In genomic region chr9:113875917-113876805, GRCh38 we compare ENCODE assay signal across 8 cellular contexts. TPM values are rescaled to one million over a fixed set of nuclear protein-coding genes. Genes with fewer than 3 reads are reported as not detected.
DNase-seq lines count a peak whose midpoint lies in the region; ATAC-seq and TF ChIP-seq lines count a peak whose summit lies in the region.

ZNF618 (plus strand) TSS chr9:113876309; CDS start chr9:113876381, 72 bp downstream.

- H3K36me3 Mint-ChIP-seq in T-helper 2 cell treated with Interferon-gamma antibody and Interleukin-4, amounts not matched to agents 5 μg/mL and 100 μg/mL, for 36 hours (ENCODE audit: low read depth): no peaks in the 10 kb centered on the region
- peaks cover 4% of the 10 kb centered on the region for H3K36me3 Mint-ChIP-seq in effector memory CD8-positive, alpha-beta T cell (ENCODE audit: insufficient read depth)

- no peaks in the 10 kb centered on the region for H3K9me3 Mint-ChIP-seq in T-helper 2 cell treated with Interferon-gamma antibody and Interleukin-4, amounts not matched to agents 5 μg/mL and 100 μg/mL, for 36 hours
- no peaks in the 10 kb centered on the region for H3K9me3 Mint-ChIP-seq in effector memory CD8-positive, alpha-beta T cell

- H3K27ac Mint-ChIP-seq in T-helper 2 cell treated with Interferon-gamma antibody and Interleukin-4, amounts not matched to agents 5 μg/mL and 100 μg/mL, for 36 hours: no peak within 1 kb of the TSS
- H3K27ac Mint-ChIP-seq in effector memory CD8-positive, alpha-beta T cell: peak within 1 kb of the TSS; percentile 64 to 90

- WGBS in lung, 2 donors: 1% methylated on average over 29 to 117 of the region's 117 CpGs
- WGBS in thymus: under 1% methylated on average over 113 of the region's 117 CpGs

- no peak for TF ChIP-seq CTCF in lung (IDR thresholded peaks at IDR 0.05; ENCODE audit: control extremely low read depth, extremely low read depth)

- no peaks in the 10 kb centered on the region for H3K27me3 ChIP-seq in lung (ENCODE audit: control insufficient read depth, insufficient read depth)
- H3K27me3 ChIP-seq in thymus (ENCODE audit: control insufficient read depth, insufficient read depth): peaks cover 10% of the 10 kb centered on the region

- DNase-seq in DMS53 (lab: John Stamatoyannopoulos, UW): peak; percentile 69
- DNase-seq in DMS53 treated with DMSO at 0.1 percent for 48 hours (lab: John Stamatoyannopoulos, UW; ENCODE audit: unreplicated experiment): no peak
- DNase-seq in T-helper 2 cell treated with Interferon-gamma antibody and Interleukin-4, amounts not matched to agents 5 μg/mL and 100 μg/mL, for 36 hours (ENCODE audit: low spot score): no peak
- peak in 1 of 3 experiments; percentile 3 for DNase-seq in effector memory CD8-positive, alpha-beta T cell
- DNase-seq in lung (ENCODE audit: low spot score): no peak
- no peak for DNase-seq in GDM1 (lab: John Stamatoyannopoulos, UW)

- H3K4me1 Mint-ChIP-seq in T-helper 2 cell treated with Interferon-gamma antibody and Interleukin-4, amounts not matched to agents 5 μg/mL and 100 μg/mL, for 36 hours (ENCODE audit: low read depth): peaks cover 6% of the 10 kb centered on the region
- peaks cover 3 to 6% of the 10 kb centered on the region in 2 donors for H3K4me1 Mint-ChIP-seq in effector memory CD8-positive, alpha-beta T cell (ENCODE audit: low read depth in 2 of 2)

- H3K4me3 ChIP-seq in lung (peak within 1 kb of the TSS; percentile 63), thymus (ENCODE audit: low read length) (peak within 1 kb of the TSS; percentile 95)

- no peaks in the 10 kb centered on the region for H3K36me3 ChIP-seq in lung (ENCODE audit: control insufficient read depth in 2 of 2, insufficient read depth in 2 of 2, low read length in 2 of 2)
- H3K36me3 ChIP-seq in thymus (ENCODE audit: control insufficient read depth, insufficient read depth): no peaks in the 10 kb centered on the region

- peak within 1 kb of the TSS in 1 of 2 donors; percentile 65 for H3K27ac ChIP-seq in lung (ENCODE audit: low read depth in 1 of 2, low read length in 1 of 2)
- H3K27ac ChIP-seq in thymus (ENCODE audit: low read depth): no peak within 1 kb of the TSS

- peak within 1 kb of the TSS; percentile 86 for H3K4me3 Mint-ChIP-seq in T-helper 2 cell treated with Interferon-gamma antibody and Interleukin-4, amounts not matched to agents 5 μg/mL and 100 μg/mL, for 36 hours
- H3K4me3 Mint-ChIP-seq in effector memory CD8-positive, alpha-beta T cell: peak within 1 kb of the TSS; percentile 88 to 97

- ATAC-seq in HG02852 (IDR thresholded peaks at IDR 0.05; ENCODE audit: unreplicated experiment) (peak; percentile 67), lung (ENCODE audit: insufficient read depth, low FRiP score) (peak; percentile 58)
- ATAC-seq in effector memory CD8-positive, alpha-beta T cell (replicated peaks): peak; percentile 68

- H3K27me3 Mint-ChIP-seq in T-helper 2 cell treated with Interferon-gamma antibody and Interleukin-4, amounts not matched to agents 5 μg/mL and 100 μg/mL, for 36 hours (ENCODE audit: low read depth): peaks cover 39% of the 10 kb centered on the region
- H3K27me3 Mint-ChIP-seq in effector memory CD8-positive, alpha-beta T cell: peaks cover 16 to 44% of the 10 kb centered on the region in 2 donors

- H3K4me1 ChIP-seq in lung (ENCODE audit: control insufficient read depth in 2 of 2, insufficient read depth in 2 of 2, low read length in 2 of 2) (peaks cover 0 to 4% of the 10 kb centered on the region in 2 donors), thymus (ENCODE audit: control insufficient read depth, insufficient read depth, low read length) (no peaks in the 10 kb centered on the region)

- H3K9me3 ChIP-seq in lung (ENCODE audit: control insufficient read depth in 2 of 2, insufficient read depth in 1 of 2, low read length in 1 of 2): no peaks in the 10 kb centered on the region
- H3K9me3 ChIP-seq in thymus (ENCODE audit: control insufficient read depth): no peaks in the 10 kb centered on the region

RNA-seq across cellular contexts. Expression of gene ZNF618, which starts in this region (rescaled TPM):
- 10 to 100 TPM in 1 of 2 donors, 1 to 10 TPM in 1; 9.4 to 16.3 TPM for total RNA-seq in lung
- polyA plus RNA-seq in lung (1 to 10 TPM; 1.6 to 2.6 TPM), thymus (1.6 TPM)
